Comparison of ENCODE assay signal across 8 cellular contexts in genomic region chr7:603152-603941, GRCh38.
DNase-seq lines count a peak whose midpoint lies in the region; ATAC-seq and TF ChIP-seq lines count a peak whose summit lies in the region.

No MANE protein-coding gene starts in this region.

- no peaks in the 10 kb centered on the region for H3K36me3 ChIP-seq in CD4-positive, CD25-positive, alpha-beta regulatory T cell (ENCODE audit: control insufficient read depth, insufficient read depth, low read length)
- no peaks in the 10 kb centered on the region for H3K36me3 ChIP-seq in H7 (replicated peaks; ENCODE audit: control insufficient read depth, insufficient read depth, low read length)

- H3K4me3 Mint-ChIP-seq in CD4-positive, CD25-positive, alpha-beta regulatory T cell = peak overlapping the region; percentile 69 to 94 (median 84)
- H3K4me3 Mint-ChIP-seq in central memory CD8-positive, alpha-beta T cell = peak overlapping the region; percentile 59

- H3K9me3 ChIP-seq in CD4-positive, CD25-positive, alpha-beta regulatory T cell (ENCODE audit: control insufficient read depth in 2 of 2, low read length in 2 of 2) = no peaks in the 10 kb centered on the region

- TF ChIP-seq CTCF in RWPE1 (conservative IDR thresholded peaks at IDR 0.05; ENCODE audit: low read depth) = no peak

- no peaks in the 10 kb centered on the region for H3K27me3 ChIP-seq in CD4-positive, CD25-positive, alpha-beta regulatory T cell (ENCODE audit: control insufficient read depth, insufficient read depth, low read length)
- H3K27me3 ChIP-seq in H7 (ENCODE audit: control insufficient read depth, insufficient read depth, low read length) = no peaks in the 10 kb centered on the region

- intact Hi-C loops in sciatic nerve (cut with DNase I) = no loop called here

- ATAC-seq in CD4-positive, CD25-positive, alpha-beta regulatory T cell (ENCODE audit: low read depth in 2 of 2) = no peak
- peak; percentile 24 for ATAC-seq in central memory CD8-positive, alpha-beta T cell (replicated peaks; ENCODE audit: extremely low read depth, poor library complexity, severe bottlenecking)
- ATAC-seq in sciatic nerve (peak; percentile 10), HG03439 (IDR thresholded peaks at IDR 0.05; ENCODE audit: unreplicated experiment) (no peak)

- H3K36me3 Mint-ChIP-seq in CD4-positive, CD25-positive, alpha-beta regulatory T cell = peaks cover 7% of the 10 kb centered on the region
- peaks cover 19% of the 10 kb centered on the region for H3K36me3 Mint-ChIP-seq in central memory CD8-positive, alpha-beta T cell (ENCODE audit: insufficient read depth)

- peak in 2 of 3 donors; percentile 23 to 74 for DNase-seq in CD4-positive, CD25-positive, alpha-beta regulatory T cell
- DNase-seq in RWPE1 (ENCODE audit: low spot score) (no peak), sciatic nerve (ENCODE audit: low spot score) (no peak), H7 (no peak), NCI-H146 (lab: John Stamatoyannopoulos, UW) (no peak)
- no peak for DNase-seq in central memory CD8-positive, alpha-beta T cell (ENCODE audit: low spot score in 2 of 2)
- no peak for DNase-seq in effector CD8-positive, alpha-beta T cell (lab: John Stamatoyannopoulos, UW)

- no peak overlapping the region for H3K4me3 ChIP-seq in CD4-positive, CD25-positive, alpha-beta regulatory T cell (ENCODE audit: low read depth, low read length)
- H3K4me3 ChIP-seq in H7 (ENCODE audit: insufficient read depth, low read depth, low read length) = no peak overlapping the region

- peaks cover 5% of the 10 kb centered on the region for H3K27me3 Mint-ChIP-seq in CD4-positive, CD25-positive, alpha-beta regulatory T cell
- no peaks in the 10 kb centered on the region for H3K27me3 Mint-ChIP-seq in central memory CD8-positive, alpha-beta T cell

- H3K27ac ChIP-seq in CD4-positive, CD25-positive, alpha-beta regulatory T cell (ENCODE audit: insufficient read depth, low read length, poor library complexity, severe bottlenecking) = peak overlapping the region; percentile 99
- H3K27ac ChIP-seq in RWPE1 = peak overlapping the region; percentile 70

- peak overlapping the region; percentile 100 for H3K27ac Mint-ChIP-seq in CD4-positive, CD25-positive, alpha-beta regulatory T cell
- H3K27ac Mint-ChIP-seq in central memory CD8-positive, alpha-beta T cell (ENCODE audit: low read depth) = peak overlapping the region; percentile 100

- peaks cover 4 to 69% (median 26%) of the 10 kb centered on the region in 4 donors for H3K4me1 Mint-ChIP-seq in CD4-positive, CD25-positive, alpha-beta regulatory T cell
- peaks cover 45% of the 10 kb centered on the region for H3K4me1 Mint-ChIP-seq in central memory CD8-positive, alpha-beta T cell

- H3K4me1 ChIP-seq in CD4-positive, CD25-positive, alpha-beta regulatory T cell (ENCODE audit: control insufficient read depth, insufficient read depth, low read length, poor library complexity, severe bottlenecking) = peaks cover 56% of the 10 kb centered on the region

- CTCF ChIA-PET in RWPE1 (lab: Yijun Ruan, JAX) = interaction anchor here (0.5 to 0.6 kb wide), 2 partner anchors 20 to 23 kb away, joined by 3 to 6 read pairs; no protein-coding TSS in a partner anchor

- H3K9me3 Mint-ChIP-seq in CD4-positive, CD25-positive, alpha-beta regulatory T cell = peaks cover 0 to 5% (median 0%) of the 10 kb centered on the region in 7 donors
- H3K9me3 Mint-ChIP-seq in central memory CD8-positive, alpha-beta T cell = peaks cover 4% of the 10 kb centered on the region

- POLR2A ChIA-PET in RWPE1 (lab: Yijun Ruan, JAX; ENCODE audit: low non-redundant PET) = no interaction called here

Comparison
In these comparisons a context has a peak if more than half of its experiments do, and no peak if none do; other contexts are left out.
1. ATAC-seq: peak in central memory CD8-positive, alpha-beta T cell (single experiment) and sciatic nerve (single experiment); none in CD4-positive, CD25-positive, alpha-beta regulatory T cell (0 of 2) and HG03439 (single experiment).
2. DNase-seq: peak in CD4-positive, CD25-positive, alpha-beta regulatory T cell (2 of 3); none in RWPE1 (single experiment), central memory CD8-positive, alpha-beta T cell (0 of 2), sciatic nerve (single experiment), H7 (single experiment), effector CD8-positive, alpha-beta T cell (single experiment) and NCI-H146 (single experiment).